ENCODE assay signal across 12 cellular contexts in genomic region chr9:127768666-127769065, GRCh38. TPM values are rescaled to one million over a fixed set of nuclear protein-coding genes. Genes with fewer than 3 reads are reported as not detected.
DNase-seq lines count a peak whose midpoint lies in the region; FAIRE-seq and TF ChIP-seq lines count a peak whose summit lies in the region.
"Had no signal": no experiment of that assay in that cellular context is flagged by ENCODE, and none has a peak within 500 bp of the region (broad histone marks: within the 10 kb centered on the region; RNA-seq: fewer than 3 reads in every experiment).

No MANE protein-coding gene starts in this region.

- H3K4me3 ChIP-seq in subcutaneous abdominal adipose tissue (ENCODE audit: low read depth in 1 of 5, low read length in 5 of 5), result peak overlapping the region in 3 of 5 donors; percentile 31 to 47 (median 33)
- H3K4me3 ChIP-seq: adrenal gland, PC-9 had no signal

- H3K27ac Mint-ChIP-seq in activated naive CD4-positive, alpha-beta T cell treated with anti-CD3 and anti-CD28 coated beads, Interleukin-2, amount 10 ng/mL, durations not matched to agents 7 days and 5 days, result peak overlapping the region; percentile 88
- H3K27ac Mint-ChIP-seq in activated naive CD8-positive, alpha-beta T cell treated with anti-CD3 and anti-CD28 coated beads for 36 hours, result peak overlapping the region; percentile 39
- H3K27ac Mint-ChIP-seq in HFFc6, result no peak overlapping the region

- H3K36me3 ChIP-seq in subcutaneous abdominal adipose tissue (ENCODE audit: control insufficient read depth in 5 of 5, insufficient read depth in 5 of 5, low read length in 5 of 5), result peaks cover 0 to 5% (median 0%) of the 10 kb centered on the region in 5 donors
- H3K36me3 ChIP-seq: adrenal gland had no signal

- H3K27ac ChIP-seq in subcutaneous abdominal adipose tissue (ENCODE audit: low read depth, low read length), result peak overlapping the region; percentile 82
- H3K27ac ChIP-seq: PC-9 had no signal

- H3K9me3 ChIP-seq in subcutaneous abdominal adipose tissue (ENCODE audit: control insufficient read depth in 5 of 5, low read length in 5 of 5), result no peaks in the 10 kb centered on the region
- H3K9me3 ChIP-seq: adrenal gland had no signal

- FAIRE-seq in GM19239 (lab: Jason Lieb, UNC), result no peak

- peaks cover 87% of the 10 kb centered on the region for H3K4me1 Mint-ChIP-seq in activated naive CD4-positive, alpha-beta T cell treated with anti-CD3 and anti-CD28 coated beads, Interleukin-2, amount 10 ng/mL, durations not matched to agents 7 days and 5 days
- peaks cover 52% of the 10 kb centered on the region for H3K4me1 Mint-ChIP-seq in activated naive CD8-positive, alpha-beta T cell treated with anti-CD3 and anti-CD28 coated beads for 36 hours
- peaks cover 8% of the 10 kb centered on the region for H3K4me1 Mint-ChIP-seq in HFFc6 (ENCODE audit: low read depth)

- H3K9me3 Mint-ChIP-seq in activated naive CD4-positive, alpha-beta T cell treated with anti-CD3 and anti-CD28 coated beads, Interleukin-2, amount 10 ng/mL, durations not matched to agents 7 days and 5 days, result no peaks in the 10 kb centered on the region
- no peaks in the 10 kb centered on the region for H3K9me3 Mint-ChIP-seq in activated naive CD8-positive, alpha-beta T cell treated with anti-CD3 and anti-CD28 coated beads for 36 hours
- H3K9me3 Mint-ChIP-seq in HFFc6, result no peaks in the 10 kb centered on the region

- H3K27me3 Mint-ChIP-seq in activated naive CD4-positive, alpha-beta T cell treated with anti-CD3 and anti-CD28 coated beads, Interleukin-2, amount 10 ng/mL, durations not matched to agents 7 days and 5 days, result no peaks in the 10 kb centered on the region
- no peaks in the 10 kb centered on the region for H3K27me3 Mint-ChIP-seq in activated naive CD8-positive, alpha-beta T cell treated with anti-CD3 and anti-CD28 coated beads for 36 hours
- peaks cover 23% of the 10 kb centered on the region for H3K27me3 Mint-ChIP-seq in HFFc6 (ENCODE audit: insufficient read depth)

- CTCF ChIA-PET in activated naive CD4-positive, alpha-beta T cell treated with anti-CD3 and anti-CD28 coated beads, Interleukin-2, amount 10 ng/mL, durations not matched to agents 7 days and 5 days (lab: Charles Lee), result interaction anchor here (0.8 to 4.6 kb wide), 5 partner anchors 16 to 155 kb away, joined by 3 to 20 read pairs (median 4); partner anchors contain the start of gene TOR2A

- peak overlapping the region in 2 of 5 donors; percentile 7 to 74 for H3K9ac ChIP-seq in subcutaneous abdominal adipose tissue (ENCODE audit: low read length in 5 of 5)

- no peaks in the 10 kb centered on the region for H3K27me3 ChIP-seq in subcutaneous abdominal adipose tissue (ENCODE audit: control insufficient read depth in 5 of 5, insufficient read depth in 4 of 5, low read length in 5 of 5)
- H3K27me3 ChIP-seq: adrenal gland had no signal

- H3K4me3 Mint-ChIP-seq in activated naive CD4-positive, alpha-beta T cell treated with anti-CD3 and anti-CD28 coated beads, Interleukin-2, amount 10 ng/mL, durations not matched to agents 7 days and 5 days, result peak overlapping the region; percentile 7
- H3K4me3 Mint-ChIP-seq in activated naive CD8-positive, alpha-beta T cell treated with anti-CD3 and anti-CD28 coated beads for 36 hours, result peak overlapping the region; percentile 53
- no peak overlapping the region for H3K4me3 Mint-ChIP-seq in HFFc6

- TF ChIP-seq CTCF in HFFc6 (IDR thresholded peaks at IDR 0.05), result no peak

- peaks cover 76% of the 10 kb centered on the region for H3K36me3 Mint-ChIP-seq in activated naive CD4-positive, alpha-beta T cell treated with anti-CD3 and anti-CD28 coated beads, Interleukin-2, amount 10 ng/mL, durations not matched to agents 7 days and 5 days
- peaks cover 26% of the 10 kb centered on the region for H3K36me3 Mint-ChIP-seq in activated naive CD8-positive, alpha-beta T cell treated with anti-CD3 and anti-CD28 coated beads for 36 hours
- H3K36me3 Mint-ChIP-seq in HFFc6 (ENCODE audit: low read depth), result no peaks in the 10 kb centered on the region

- no peak for DNase-seq in activated naive CD4-positive, alpha-beta T cell treated with anti-CD3 and anti-CD28 coated beads, Interleukin-2, amount 10 ng/mL, durations not matched to agents 7 days and 5 days
- DNase-seq in activated naive CD4-positive, alpha-beta T cell treated with anti-CD3 and anti-CD28 coated beads, Interleukin-2, amount 50 U/mL, for 16 hours, result no peak
- DNase-seq in activated naive CD8-positive, alpha-beta T cell treated with anti-CD3 and anti-CD28 coated beads for 36 hours, result no peak
- DNase-seq in lung microvascular endothelial cell (ENCODE audit: low read depth in 2 of 2) (peak; percentile 58 to 62), cerebellum (ENCODE audit: low spot score) (no peak), HFFc6 (no peak), GM19239 (ENCODE audit: insufficient read length, low spot score) (no peak)
- DNase-seq: adrenal gland, NCI-H1930, PC-9 had no signal

- H3K4me1 ChIP-seq in subcutaneous abdominal adipose tissue (ENCODE audit: control insufficient read depth in 5 of 5, insufficient read depth in 5 of 5, low read length in 5 of 5), result peaks cover 12 to 73% (median 43%) of the 10 kb centered on the region in 5 donors

RNA-seq across cellular contexts. Expression of gene SH2D3C, which starts 9.8 kb away (rescaled TPM):
- 10 to 100 TPM; 20.4 to 21.5 TPM for total RNA-seq in activated naive CD8-positive, alpha-beta T cell treated with anti-CD3 and anti-CD28 coated beads for 36 hours
- total RNA-seq in lung microvascular endothelial cell, result 56.2 and 72.6 TPM in 2 replicates
- 8.5 TPM for total RNA-seq in cerebellum
- total RNA-seq in HFFc6 (2021; fragmentation: NEBNext Ultra II Directional; extraction: Animal tissue kit (Norgen Biotek cat#: 25700)), result not detected

RNA-seq across cellular contexts. Expression of gene CDK9, which starts 17.2 kb away (rescaled TPM):
- 10 to 100 TPM; 85.2 to 94.2 TPM for total RNA-seq in activated naive CD8-positive, alpha-beta T cell treated with anti-CD3 and anti-CD28 coated beads for 36 hours
- total RNA-seq in lung microvascular endothelial cell (57.1 and 70.0 TPM in 2 replicates), cerebellum (38.9 TPM)
- total RNA-seq in HFFc6 (2021; fragmentation: NEBNext Ultra II Directional; extraction: Animal tissue kit (Norgen Biotek cat#: 25700)), result 10 to 100 TPM; 52.0 to 61.3 (median 56.2) TPM

RNA-seq across cellular contexts. Expression of gene TOR2A, which starts 33.6 kb away (rescaled TPM):
- 10 to 100 TPM; 17.7 to 18.1 TPM for total RNA-seq in activated naive CD8-positive, alpha-beta T cell treated with anti-CD3 and anti-CD28 coated beads for 36 hours
- 4.8 TPM in 2 replicates for total RNA-seq in lung microvascular endothelial cell
- total RNA-seq in cerebellum, result 8.3 TPM
- 1 to 10 TPM; 6.6 to 8.3 (median 8.1) TPM for total RNA-seq in HFFc6 (2021; fragmentation: NEBNext Ultra II Directional; extraction: Animal tissue kit (Norgen Biotek cat#: 25700))

RNA-seq across cellular contexts. Expression of gene FPGS, which starts 34.0 kb away (rescaled TPM):
- total RNA-seq in activated naive CD8-positive, alpha-beta T cell treated with anti-CD3 and anti-CD28 coated beads for 36 hours, result 10 to 100 TPM; 86.3 to 88.0 TPM
- total RNA-seq in lung microvascular endothelial cell (39.7 and 51.0 TPM in 2 replicates), cerebellum (20.3 TPM)
- total RNA-seq in HFFc6 (2021; fragmentation: NEBNext Ultra II Directional; extraction: Animal tissue kit (Norgen Biotek cat#: 25700)), result 10 to 100 TPM; 51.9 to 69.2 (median 62.7) TPM

RNA-seq across cellular contexts. Expression of gene TTC16, which starts 52.8 kb away (rescaled TPM):
- 1 to 10 TPM; 1.3 to 1.4 TPM for total RNA-seq in activated naive CD8-positive, alpha-beta T cell treated with anti-CD3 and anti-CD28 coated beads for 36 hours
- total RNA-seq in lung microvascular endothelial cell, result not detected in 2 replicates
- total RNA-seq in cerebellum, result not detected
- not detected for total RNA-seq in HFFc6 (2021; fragmentation: NEBNext Ultra II Directional; extraction: Animal tissue kit (Norgen Biotek cat#: 25700))
- total RNA-seq: esophagus mucosa had no signal

Comparison
In these comparisons a context has a peak if more than half of its experiments do, and no peak if none do; other contexts are left out.
1. DNase-seq: peak in lung microvascular endothelial cell (2 of 2); none in activated naive CD4-positive, alpha-beta T cell treated with anti-CD3 and anti-CD28 coated beads, Interleukin-2, amount 10 ng/mL, durations not matched to agents 7 days and 5 days (single experiment), activated naive CD4-positive, alpha-beta T cell treated with anti-CD3 and anti-CD28 coated beads, Interleukin-2, amount 50 U/mL, for 16 hours (single experiment), activated naive CD8-positive, alpha-beta T cell treated with anti-CD3 and anti-CD28 coated beads for 36 hours (single experiment), cerebellum (single experiment), HFFc6 (single experiment) and GM19239 (single experiment).